In the genomic region with DNA sequence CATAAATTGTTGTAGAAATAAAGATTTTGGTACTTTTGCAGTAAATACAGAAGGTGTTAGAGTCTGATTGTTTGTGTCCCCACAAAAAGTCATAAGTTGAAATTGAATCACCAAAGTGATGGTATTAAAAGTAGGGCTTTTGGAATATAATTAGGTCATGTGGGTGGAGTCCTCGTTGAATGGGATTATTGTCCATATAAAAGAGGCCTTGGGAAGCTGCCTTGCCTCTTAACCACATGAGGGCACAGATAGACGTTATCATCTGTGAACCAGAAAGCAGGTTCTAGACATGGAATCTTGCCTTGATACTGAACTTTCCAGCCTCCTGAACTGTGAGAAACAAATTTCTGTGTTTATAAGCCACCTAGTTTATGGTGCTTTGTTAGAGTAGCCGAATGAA, we compare ENCODE assay signal across 15 cellular contexts.
DNase-seq lines count a peak whose midpoint lies in the region; TF ChIP-seq lines count a peak whose summit lies in the region.
"Had no signal": no experiment of that assay in that cellular context is flagged by ENCODE, and none has a peak within 500 bp of the region (broad histone marks: within the 10 kb centered on the region; RNA-seq: fewer than 3 reads in every experiment).

No MANE protein-coding gene starts in this region.

- no peak for TF ChIP-seq CTCF in testis (IDR thresholded peaks at IDR 0.05)

- no peaks in the 10 kb centered on the region for H3K4me1 ChIP-seq in testis
- H3K4me1 ChIP-seq: A549, BE2C, HAP-1 had no signal

- intact Hi-C loops in testis (cut with DNase I; ENCODE audit: low total_unique reads), result no loop called here

- no peaks in the 10 kb centered on the region for H3K9me3 ChIP-seq in testis
- H3K9me3 ChIP-seq: A549, BE2C, HAP-1 had no signal

- H3K27me3 ChIP-seq in testis, result no peaks in the 10 kb centered on the region
- H3K27me3 ChIP-seq: BE2C had no signal

- no peak overlapping the region for H3K27ac ChIP-seq in testis
- H3K27ac ChIP-seq: A549, C4-2B had no signal

- TF ChIP-seq POLR2A in testis (IDR thresholded peaks at IDR 0.05), result no peak

- no peak overlapping the region for H3K4me3 ChIP-seq in testis
- H3K4me3 ChIP-seq: A549, HAP-1 had no signal

- DNase-seq in HT1080 (ENCODE audit: low read depth) (peak; percentile 4), OCI-M1 (lab: John Stamatoyannopoulos, UW) (peak; percentile 21), medulla oblongata (ENCODE audit: extremely low spot score) (peak; percentile 4), testis (peak; percentile 30), dermis blood vessel endothelial cell (no peak)
- no peak for DNase-seq in activated naive CD4-positive, alpha-beta T cell (lab: John Stamatoyannopoulos, UW)
- DNase-seq: BE2C; CD4-positive, alpha-beta memory T cell; COR-L47; DMS153; DMS79 treated with DMSO at 0.1 percent for 48 hours; EL had no signal

- 62 to 63% methylated on average over 3 of the region's 3 CpGs for WGBS in testis, 2 donors

- no peaks in the 10 kb centered on the region for H3K36me3 ChIP-seq in testis (ENCODE audit: low read depth, missing control alignments)
- H3K36me3 ChIP-seq: BE2C, HAP-1 had no signal

Comparison
In these comparisons a context has a peak if more than half of its experiments do, and no peak if none do; other contexts are left out.
1. DNase-seq: peak in HT1080 (single experiment), OCI-M1 (single experiment), medulla oblongata (single experiment) and testis (single experiment); none in dermis blood vessel endothelial cell (single experiment) and activated naive CD4-positive, alpha-beta T cell (0 of 4).